In genomic region chr2:45716915-45717314, GRCh38 we compare ENCODE assay signal across 33 cellular contexts.
"Had no signal": no experiment of that assay in that cellular context is flagged by ENCODE, and none has a peak within 500 bp of the region (broad histone marks: within the 10 kb centered on the region; RNA-seq: fewer than 3 reads in every experiment).

No MANE protein-coding gene starts in this region.

- ATAC-seq: activated T-cell treated with anti-CD3 and anti-CD28 coated beads, Interleukin-2, amount 50 U/mL, for 72 hours; activated T-helper 17 cell treated with anti-CD3 and anti-CD28 coated beads, Interleukin-2, amount 50 U/mL, for 72 hours; PC-3 had no signal

- H3K4me3 ChIP-seq: ascending aorta, cardiac muscle cell, MG63, Peyer's patch, SJSA1 had no signal

- H3K9me2 ChIP-seq: SK-N-SH had no signal

- H3K27ac Mint-ChIP-seq: activated CD4-positive, alpha-beta memory T cell treated with anti-CD3 and anti-CD28 coated beads, Interleukin-2, amount 10 ng/mL, durations not matched to agents 7 days and 5 days; activated naive CD8-positive, alpha-beta T cell treated with anti-CD3 and anti-CD28 coated beads for 36 hours; activated T-cell treated with anti-CD3 and anti-CD28 coated beads, Interleukin-2, amount 50 U/mL, for 72 hours; activated T-helper 17 cell treated with anti-CD3 and anti-CD28 coated beads, Interleukin-2, amount 50 U/mL, for 72 hours; T-helper 1 cell treated with Interleukin-12 subunit alpha and Interleukin-12 subunit beta and Interleukin-4 antibody, amounts not matched to agents 30 μg/mL and 1 μg/mL, for 36 hours had no signal

- H3K9ac ChIP-seq: SK-N-SH had no signal

- H3K27me3 ChIP-seq: ascending aorta, cardiac muscle cell, MG63, Peyer's patch, SJSA1 had no signal

- H3K4me2 ChIP-seq: SK-N-SH had no signal

- H3K4me3 Mint-ChIP-seq: activated CD4-positive, alpha-beta memory T cell treated with anti-CD3 and anti-CD28 coated beads, Interleukin-2, amount 10 ng/mL, durations not matched to agents 7 days and 5 days; activated naive CD8-positive, alpha-beta T cell treated with anti-CD3 and anti-CD28 coated beads for 36 hours; activated T-cell treated with anti-CD3 and anti-CD28 coated beads, Interleukin-2, amount 50 U/mL, for 72 hours; activated T-helper 17 cell treated with anti-CD3 and anti-CD28 coated beads, Interleukin-2, amount 50 U/mL, for 72 hours; T-helper 1 cell treated with Interleukin-12 subunit alpha and Interleukin-12 subunit beta and Interleukin-4 antibody, amounts not matched to agents 30 μg/mL and 1 μg/mL, for 36 hours had no signal

- H3K9me3 ChIP-seq: ascending aorta, MG63, Peyer's patch, SJSA1, SK-N-SH had no signal

- H3K36me3 Mint-ChIP-seq: activated naive CD8-positive, alpha-beta T cell treated with anti-CD3 and anti-CD28 coated beads for 36 hours had no signal

- H3K9me3 Mint-ChIP-seq: activated CD4-positive, alpha-beta memory T cell treated with anti-CD3 and anti-CD28 coated beads, Interleukin-2, amount 10 ng/mL, durations not matched to agents 7 days and 5 days; activated naive CD8-positive, alpha-beta T cell treated with anti-CD3 and anti-CD28 coated beads for 36 hours; activated T-cell treated with anti-CD3 and anti-CD28 coated beads, Interleukin-2, amount 50 U/mL, for 72 hours; T-helper 1 cell treated with Interleukin-12 subunit alpha and Interleukin-12 subunit beta and Interleukin-4 antibody, amounts not matched to agents 30 μg/mL and 1 μg/mL, for 36 hours had no signal

- H3K4me1 ChIP-seq: ascending aorta, Peyer's patch, SJSA1 had no signal

- H3K36me3 ChIP-seq: ascending aorta, cardiac muscle cell, MG63, Peyer's patch, SJSA1 had no signal

- H3K27ac ChIP-seq: ascending aorta, cardiac muscle cell, Peyer's patch, SJSA1, VCaP had no signal

- H3K27me3 Mint-ChIP-seq: activated CD4-positive, alpha-beta memory T cell treated with anti-CD3 and anti-CD28 coated beads, Interleukin-2, amount 10 ng/mL, durations not matched to agents 7 days and 5 days; activated naive CD8-positive, alpha-beta T cell treated with anti-CD3 and anti-CD28 coated beads for 36 hours; activated T-helper 17 cell treated with anti-CD3 and anti-CD28 coated beads, Interleukin-2, amount 50 U/mL, for 72 hours had no signal

- DNase-seq: activated CD4-positive, alpha-beta memory T cell treated with anti-CD3 and anti-CD28 coated beads, Interleukin-2, amount 10 ng/mL, durations not matched to agents 7 days and 5 days; activated CD4-positive, alpha-beta T cell treated with anti-CD3 and anti-CD28 coated beads for 1 hour; activated CD4-positive, alpha-beta T cell treated with anti-CD3 and anti-CD28 coated beads for 48 hours; activated CD4-positive, CD25-positive, alpha-beta regulatory T cell; activated CD8-positive, alpha-beta memory T cell treated with anti-CD3 and anti-CD28 coated beads for 24 hours; activated effector memory CD4-positive, alpha-beta T cell treated with anti-CD3 and anti-CD28 coated beads, Interleukin-2, amount 50 U/mL, for 16 hours; activated naive CD4-positive, alpha-beta T cell; activated naive CD4-positive, alpha-beta T cell treated with anti-CD3 and anti-CD28 coated beads, Interleukin-2, amount 50 U/mL, for 16 hours; activated naive CD8-positive, alpha-beta T cell treated with anti-CD3 and anti-CD28 coated beads for 36 hours; activated T-cell treated with anti-CD3 and anti-CD28 coated beads, Interleukin-2, amount 50 U/mL, for 1 hour; activated T-cell treated with anti-CD3 and anti-CD28 coated beads, Interleukin-2, amount 50 U/mL, for 72 hours; amniotic stem cell; Kasumi-1; MG63; NCI-H1092; NCI-H1436 treated with DMSO at 0.1 percent for 48 hours; NCI-H1694 treated with DMSO at 0.1 percent for 48 hours; NCI-H2029; NCI-H345; NCI-H526; NCI-H748 treated with DMSO at 0.1 percent for 48 hours; NK-92 treated with Interleukin-12 subunit alpha and Interleukin-12 subunit beta, amount 100 ng/mL, for 24 hours; PC-3; Peyer's patch; RPMI8226; SHP77 treated with DMSO at 0.1 percent for 48 hours; SK-N-SH had no signal

- H3K4me1 Mint-ChIP-seq: activated CD4-positive, alpha-beta memory T cell treated with anti-CD3 and anti-CD28 coated beads, Interleukin-2, amount 10 ng/mL, durations not matched to agents 7 days and 5 days; activated T-helper 17 cell treated with anti-CD3 and anti-CD28 coated beads, Interleukin-2, amount 50 U/mL, for 72 hours had no signal
